13 cellular contexts compared by ENCODE assay signal in genomic region chr9:124271660-124272059, GRCh38. TPM values are rescaled to one million over a fixed set of nuclear protein-coding genes. Genes with fewer than 3 reads are reported as not detected.
A peak's percentile ranks its signal among the peaks of the same experiment; 100 is the strongest.
DNase-seq lines count a peak whose midpoint lies in the region; ATAC-seq and TF ChIP-seq lines count a peak whose summit lies in the region.
"Had no signal": no experiment of that assay in that cellular context is flagged by ENCODE, and none has a peak within 500 bp of the region (broad histone marks: within the 10 kb centered on the region; RNA-seq: fewer than 3 reads in every experiment).

No MANE protein-coding gene starts in this region.

- H3K4me1 ChIP-seq in BLaER1 treated with 17β-estradiol and CSF1 and Interleukin-3, amounts not matched to agents 10 nM and 100 nM = peaks cover 45 to 97% (median 69%) of the 10 kb centered on the region in 10 experiments
- peaks cover 44% of the 10 kb centered on the region for H3K4me1 ChIP-seq in left ventricle myocardium inferior
- H3K4me1 ChIP-seq in prostate gland (replicated peaks) = peaks cover 28% of the 10 kb centered on the region

- no peak for TF ChIP-seq POLR2A in prostate gland (IDR thresholded peaks at IDR 0.05)

- no peak for TF ChIP-seq CTCF in left ventricle myocardium inferior (IDR thresholded peaks at IDR 0.05; ENCODE audit: borderline replicate concordance)
- TF ChIP-seq CTCF in prostate gland (IDR thresholded peaks at IDR 0.05) = no peak

- H3K27me3 ChIP-seq in BLaER1 treated with 17β-estradiol and CSF1 and Interleukin-3, amounts not matched to agents 10 nM and 100 nM = no peaks in the 10 kb centered on the region
- no peaks in the 10 kb centered on the region for H3K27me3 ChIP-seq in left ventricle myocardium inferior (ENCODE audit: low read depth)
- no peaks in the 10 kb centered on the region for H3K27me3 ChIP-seq in prostate gland (replicated peaks; ENCODE audit: insufficient read depth)

- ATAC-seq in GM21528 (IDR thresholded peaks at IDR 0.05; ENCODE audit: low FRiP score, unreplicated experiment) = no peak
- no peak for ATAC-seq in HG03571 (IDR thresholded peaks at IDR 0.05; ENCODE audit: unreplicated experiment)
- ATAC-seq: T-cell had no signal

- peaks cover 99 to 100% (median 100%) of the 10 kb centered on the region in 11 experiments for H4K20me1 ChIP-seq in BLaER1 treated with 17β-estradiol and CSF1 and Interleukin-3, amounts not matched to agents 10 nM and 100 nM

- DNase-seq in NCI-H774 (lab: John Stamatoyannopoulos, UW) = peak; percentile 14
- DNase-seq in left ventricle myocardium inferior = no peak
- no peak for DNase-seq in prostate gland (ENCODE audit: low spot score)
- no peak for DNase-seq in NCI-H446 treated with DMSO at 0.1 percent for 48 hours (lab: John Stamatoyannopoulos, UW)
- DNase-seq in NCI-H1092 treated with DMSO at 0.1 percent for 48 hours (lab: John Stamatoyannopoulos, UW) = no peak
- DNase-seq: activated CD4-positive, alpha-beta T cell treated with anti-CD3 and anti-CD28 coated beads, Interleukin-2, amount 50 U/mL, for 4 hours; activated effector memory CD4-positive, alpha-beta T cell treated with Interleukin-2 at 50 U/mL for 16 hours; naive B cell; stimulated activated CD4-positive, alpha-beta T cell treated with anti-CD3 and anti-CD28 coated beads, Interleukin-12 subunit alpha, Interleukin-12 subunit beta, amount 100 ng/mL, for 4 hours; T-cell had no signal

- 33% methylated on average over 7 of the region's 7 CpGs for WGBS in prostate gland

- peak overlapping the region in 6 of 11 experiments; percentile 1 to 31 (median 18); a peak in 6 of 22 replicates for H3K4me2 ChIP-seq in BLaER1 treated with 17β-estradiol and CSF1 and Interleukin-3, amounts not matched to agents 10 nM and 100 nM

- intact Hi-C loops in left ventricle myocardium inferior (cut with micrococcal nuclease) = no loop called here
- intact Hi-C loops in prostate gland (cut with DNase I) = no loop called here

- H3K36me3 ChIP-seq in BLaER1 treated with 17β-estradiol and CSF1 and Interleukin-3, amounts not matched to agents 10 nM and 100 nM = peaks cover 5 to 47% (median 24%) of the 10 kb centered on the region in 11 experiments; a peak in 16 of 22 replicates
- H3K36me3 ChIP-seq in left ventricle myocardium inferior (no peaks in the 10 kb centered on the region), prostate gland (no peaks in the 10 kb centered on the region)

- no peaks in the 10 kb centered on the region for H3K9me3 ChIP-seq in BLaER1 treated with 17β-estradiol and CSF1 and Interleukin-3, amounts not matched to agents 10 nM and 100 nM (replicated peaks in 1 of 11)
- no peaks in the 10 kb centered on the region for H3K9me3 ChIP-seq in left ventricle myocardium inferior (replicated peaks)
- H3K9me3 ChIP-seq in prostate gland = no peaks in the 10 kb centered on the region

- no peak overlapping the region for H3K4me3 ChIP-seq in BLaER1 treated with 17β-estradiol and CSF1 and Interleukin-3, amounts not matched to agents 10 nM and 100 nM
- no peak overlapping the region for H3K4me3 ChIP-seq in left ventricle myocardium inferior
- no peak overlapping the region for H3K4me3 ChIP-seq in prostate gland

- H3K9ac ChIP-seq in BLaER1 treated with 17β-estradiol and CSF1 and Interleukin-3, amounts not matched to agents 10 nM and 100 nM = peak overlapping the region in 3 of 11 experiments; percentile 10 to 38 (median 15); a peak in 2 of 22 replicates

- peak overlapping the region in 1 of 11 experiments; percentile 7; a peak in 2 of 22 replicates for H3K27ac ChIP-seq in BLaER1 treated with 17β-estradiol and CSF1 and Interleukin-3, amounts not matched to agents 10 nM and 100 nM
- H3K27ac ChIP-seq in left ventricle myocardium inferior (replicated peaks) (peak overlapping the region; percentile 32), prostate gland (peak overlapping the region; percentile 49 to 65)

RNA-seq across cellular contexts. Expression of gene NEK6, which starts 13.9 kb away (rescaled TPM):
- total RNA-seq in left ventricle myocardium inferior (8.7 TPM), prostate gland (10 to 100 TPM; 32.3 to 44.2 TPM)
